Comparison of ENCODE assay signal across 8 cellular contexts in genomic region chr11:61899146-61899841, GRCh38. TPM values are rescaled to one million over a fixed set of nuclear protein-coding genes. Genes with fewer than 3 reads are reported as not detected.
DNase-seq lines count a peak whose midpoint lies in the region; ATAC-seq, FAIRE-seq and TF ChIP-seq lines count a peak whose summit lies in the region.

No MANE protein-coding gene starts in this region.

- no peak for FAIRE-seq in bronchial epithelial cell (lab: Jason Lieb, UNC)

- peak; percentile 98 for TF ChIP-seq CTCF in bronchial epithelial cell (IDR thresholded peaks at IDR 0.05; ENCODE audit: insufficient read depth, low read length, severe bottlenecking)

- DNase-seq in NCI-H446 (lab: John Stamatoyannopoulos, UW) (peak; percentile 55 to 77), bronchial epithelial cell (ENCODE audit: low read depth) (peak; percentile 46), kidney glomerular epithelial cell (lab: John Stamatoyannopoulos, UW) (peak; percentile 48)
- DNase-seq in activated CD4-positive, CD25-positive, alpha-beta regulatory T cell treated with anti-CD3 and anti-CD28 coated beads, Interleukin-2, amount 50 U/mL, for 16 hours (ENCODE audit: low read depth, low spot score), result peak; percentile 84
- peak; percentile 81 for DNase-seq in stimulated activated CD4-positive, alpha-beta T cell treated with anti-CD3 and anti-CD28 coated beads, Interleukin-2, amount 100 ng/mL, for 4 hours (ENCODE audit: low read depth)

- no peak overlapping the region for H3K4me3 ChIP-seq in bronchial epithelial cell (ENCODE audit: low read depth, low read length)

- peaks cover 4% of the 10 kb centered on the region for H3K27me3 ChIP-seq in bronchial epithelial cell (ENCODE audit: control insufficient read depth, insufficient read depth, low read length)

- ATAC-seq in GM18502 (IDR thresholded peaks at IDR 0.05; ENCODE audit: poor library complexity, unreplicated experiment), result peak; percentile 81
- ATAC-seq in HG03159 (IDR thresholded peaks at IDR 0.05; ENCODE audit: unreplicated experiment), result peak; percentile 69
- no peak for ATAC-seq in GM18870 (IDR thresholded peaks at IDR 0.05; ENCODE audit: unreplicated experiment)

- H3K36me3 ChIP-seq in bronchial epithelial cell (ENCODE audit: control insufficient read depth, insufficient read depth, low read length), result no peaks in the 10 kb centered on the region

RNA-seq across cellular contexts. Expression of gene FADS3, which starts 7.9 kb away (rescaled TPM):
- 31.9 and 66.2 TPM in 2 replicates for total RNA-seq in bronchial epithelial cell

RNA-seq across cellular contexts. Expression of gene RAB3IL1, which starts 18.1 kb away (rescaled TPM):
- total RNA-seq in bronchial epithelial cell, result 0.90 and 1.1 TPM in 2 replicates

RNA-seq across cellular contexts. Expression of gene BEST1, which starts 50.9 kb away (rescaled TPM):
- total RNA-seq in bronchial epithelial cell, result 3.7 and 5.2 TPM in 2 replicates
